9 cellular contexts compared by ENCODE assay signal in the genomic region with DNA sequence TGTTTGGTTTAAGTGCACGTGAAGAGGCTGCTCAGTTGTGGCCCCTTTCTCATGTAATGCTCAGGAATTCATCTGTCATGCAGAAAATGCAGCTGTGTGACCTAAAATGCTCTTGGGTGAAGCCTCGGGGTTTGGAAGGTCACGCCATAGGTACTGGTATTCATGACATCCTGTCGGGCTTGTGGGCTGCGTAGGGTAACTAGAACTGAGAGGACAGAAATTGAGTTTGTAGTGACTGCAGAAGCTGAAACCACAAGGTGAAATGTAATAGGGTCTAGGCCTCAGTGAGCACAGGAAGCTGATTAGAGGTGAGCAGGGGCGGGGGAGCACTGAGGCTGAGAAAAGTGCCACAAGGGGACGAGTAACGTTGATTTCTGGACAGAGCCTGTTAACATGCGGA.
A peak's percentile ranks its signal among the peaks of the same experiment; 100 is the strongest.
DNase-seq lines count a peak whose midpoint lies in the region; ATAC-seq and TF ChIP-seq lines count a peak whose summit lies in the region.
"Had no signal": no experiment of that assay in that cellular context is flagged by ENCODE, and none has a peak within 500 bp of the region (broad histone marks: within the 10 kb centered on the region; RNA-seq: fewer than 3 reads in every experiment).

No MANE protein-coding gene starts in this region.

- H3K27ac ChIP-seq in transverse colon = no peak overlapping the region

- H3K4me1 ChIP-seq in transverse colon = no peaks in the 10 kb centered on the region
- no peaks in the 10 kb centered on the region for H3K4me1 ChIP-seq in HAP-1

- no peak for TF ChIP-seq EP300 in transverse colon (IDR thresholded peaks at IDR 0.05; ENCODE audit: low read depth)

- TF ChIP-seq POLR2A in transverse colon (IDR thresholded peaks at IDR 0.05) = no peak

- no peak for TF ChIP-seq CTCF in transverse colon (IDR thresholded peaks at IDR 0.05)

- H3K4me3 ChIP-seq in transverse colon (no peak overlapping the region), HAP-1 (no peak overlapping the region)

- H3K9me3 ChIP-seq in transverse colon (no peaks in the 10 kb centered on the region), HAP-1 (no peaks in the 10 kb centered on the region)

- peak; percentile 99 for ATAC-seq in HG03378 (IDR thresholded peaks at IDR 0.05; ENCODE audit: unreplicated experiment)

- in situ Hi-C loops in transverse colon (cut with MboI; ENCODE audit: low pct_ligation_motif_present in 1 of 4, low pct_unique_long_range_greater_than_20kb in 1 of 4, low sequenced_read_pairs in 3 of 4) = no loop called here
- in situ Hi-C loops in HAP-1 (cut with MboI; ENCODE audit: low sequenced_read_pairs) = no loop called here

- 87 to 100% methylated on average over 1 to 9 of the region's 9 CpGs for WGBS in transverse colon (ENCODE audit: low coverage in 1 of 2), 2 donors

- peak; percentile 8 for DNase-seq in activated naive CD4-positive, alpha-beta T cell treated with Interleukin-2 at 50 U/mL for 16 hours
- DNase-seq in activated naive CD4-positive, alpha-beta T cell (lab: John Stamatoyannopoulos, UW) = no peak
- DNase-seq in activated gamma-delta T cell treated with anti-CD3 and anti-CD28 coated beads, Interleukin-2, amount 50 U/mL, for 16 hours (ENCODE audit: low read depth) = peak; percentile 16
- DNase-seq in transverse colon (peak; percentile 20), HAP-1 (ENCODE audit: low spot score in 2 of 2) (no peak), SW 1271 (lab: John Stamatoyannopoulos, UW) (no peak), HUDEP-2 (lab: John Stamatoyannopoulos, UW; ENCODE audit: unreplicated experiment in 76 of 76) (no peak)
- DNase-seq: NCI-H510A treated with DMSO at 0.1 percent for 48 hours had no signal

- H3K36me3 ChIP-seq in transverse colon = no peaks in the 10 kb centered on the region
- H3K36me3 ChIP-seq in HAP-1 (replicated peaks) = no peaks in the 10 kb centered on the region

- intact Hi-C loops in transverse colon (cut with DNase I; ENCODE audit: low total_unique reads) = no loop called here

- H3K27me3 ChIP-seq in transverse colon (no peaks in the 10 kb centered on the region), HAP-1 (ENCODE audit: low read depth) (no peaks in the 10 kb centered on the region)

Comparison
In these comparisons a context has a peak if more than half of its experiments do, and no peak if none do; other contexts are left out.
1. DNase-seq: peak in activated naive CD4-positive, alpha-beta T cell treated with Interleukin-2 at 50 U/mL for 16 hours (single experiment), activated gamma-delta T cell treated with anti-CD3 and anti-CD28 coated beads, Interleukin-2, amount 50 U/mL, for 16 hours (single experiment) and transverse colon (single experiment); none in activated naive CD4-positive, alpha-beta T cell (0 of 4), HAP-1 (0 of 2), SW 1271 (0 of 2) and HUDEP-2 (0 of 76).